In the genomic region with DNA sequence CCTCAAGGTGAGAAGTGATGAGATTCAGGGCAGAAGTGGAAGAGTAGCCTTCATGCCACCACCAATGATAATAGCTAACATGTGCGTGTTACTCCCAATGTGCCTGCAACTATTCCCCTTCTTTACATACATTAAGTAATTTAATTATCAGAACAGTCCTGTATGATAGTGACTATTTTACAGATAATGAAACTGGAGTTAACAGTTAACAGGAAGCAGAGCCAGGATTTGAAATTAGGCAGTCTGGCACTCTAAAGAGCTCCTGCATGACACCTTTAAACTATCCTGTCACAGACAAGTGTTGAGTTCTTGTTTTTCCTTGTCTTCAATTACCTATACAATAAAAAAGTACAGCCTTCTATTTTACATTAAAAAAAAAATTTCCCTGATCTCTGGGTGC, we compare ENCODE assay signal across 16 cellular contexts.
"Had no signal": no experiment of that assay in that cellular context is flagged by ENCODE, and none has a peak within 500 bp of the region (broad histone marks: within the 10 kb centered on the region; RNA-seq: fewer than 3 reads in every experiment).

No MANE protein-coding gene starts in this region.

- H3K36me3 Mint-ChIP-seq: naive thymus-derived CD8-positive, alpha-beta T cell had no signal

- H3K36me3 ChIP-seq: colonic mucosa, esophagus squamous epithelium, right atrium auricular region had no signal

- DNase-seq: colonic mucosa; dermis blood vessel endothelial cell; esophagus squamous epithelium; foreskin fibroblast; kidney; left cardiac atrium; left ventricle myocardium superior; mucosa of descending colon; naive thymus-derived CD8-positive, alpha-beta T cell; small intestine; stimulated activated CD4-positive, alpha-beta T cell treated with anti-CD3 and anti-CD28 coated beads, Interleukin-12 subunit alpha, Interleukin-12 subunit beta, amount 100 ng/mL, for 4 hours; stimulated activated naive CD4-positive, alpha-beta T cell treated with Interleukin-2 at 50 U/mL for 16 hours; trophoblast cell had no signal

- ATAC-seq: left cardiac atrium; left ventricle myocardium superior; mucosa of descending colon; naive thymus-derived CD8-positive, alpha-beta T cell had no signal

- H3K9me3 ChIP-seq: colonic mucosa, esophagus squamous epithelium, mucosa of descending colon, right atrium auricular region had no signal

- H3K4me3 ChIP-seq: colonic mucosa, esophagus squamous epithelium, hepatocyte, lung, mucosa of descending colon, right atrium auricular region had no signal

- H3K4me3 Mint-ChIP-seq: naive thymus-derived CD8-positive, alpha-beta T cell had no signal

- H3K79me2 ChIP-seq: hepatocyte had no signal

- H3K4me2 ChIP-seq: hepatocyte had no signal

- H3K4me1 ChIP-seq: colonic mucosa, esophagus squamous epithelium, right atrium auricular region had no signal

- H3K27me3 ChIP-seq: colonic mucosa, esophagus squamous epithelium, hepatocyte, right atrium auricular region had no signal

- H3K27ac ChIP-seq: colonic mucosa, esophagus squamous epithelium, hepatocyte, right atrium auricular region had no signal

- H2AFZ ChIP-seq: hepatocyte had no signal
